ENCODE assay signal across 8 cellular contexts in the genomic region with DNA sequence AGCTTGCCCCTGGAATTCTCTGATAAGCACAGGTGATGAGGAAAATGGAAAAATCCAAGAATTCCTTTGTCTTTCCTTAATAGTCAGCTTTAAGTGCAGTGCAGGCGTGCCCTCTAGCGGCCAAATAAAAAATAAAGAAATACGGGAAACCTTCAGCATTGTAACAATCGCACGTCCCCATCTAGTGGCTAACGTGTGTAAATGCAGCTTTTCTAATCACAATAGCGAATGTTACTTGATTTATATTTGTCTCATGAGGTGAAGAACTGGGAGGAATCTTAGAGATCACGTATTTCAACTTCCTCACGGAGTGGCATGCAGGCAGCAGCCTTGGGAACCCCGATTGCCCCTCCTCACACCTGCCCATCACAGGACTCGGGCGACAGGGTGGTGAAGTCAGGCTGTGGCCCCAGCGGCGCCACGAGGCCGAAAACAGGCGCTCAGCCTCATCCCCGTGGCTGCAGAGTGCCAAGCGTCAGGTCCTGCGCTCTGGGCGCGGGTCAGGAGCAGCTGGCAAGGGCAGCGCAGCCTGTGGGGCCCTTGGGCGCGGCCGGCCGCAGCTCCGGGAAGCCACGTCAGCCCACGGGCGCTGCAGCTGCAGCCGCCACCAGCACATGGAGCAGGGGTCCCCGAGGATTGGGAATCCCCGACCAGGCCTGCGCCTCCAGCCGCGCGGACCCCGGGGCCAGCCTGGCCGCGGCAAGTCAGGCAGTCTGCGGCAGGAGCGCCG. TPM values are rescaled to one million over a fixed set of nuclear protein-coding genes. Genes with fewer than 3 reads are reported as not detected.
DNase-seq lines count a peak whose midpoint lies in the region; ATAC-seq, FAIRE-seq and TF ChIP-seq lines count a peak whose summit lies in the region.
"Not testable (repeated sequence)": the region's sequence is repeated elsewhere in the genome, so short reads cannot be mapped to it uniquely, and the experiment has no call there.

No MANE protein-coding gene starts in this region.

- not testable (repeated sequence) for H3K36me3 ChIP-seq in SK-N-MC (ENCODE audit: insufficient read depth, low read length); esophagus squamous epithelium; lung (ENCODE audit: control insufficient read depth in 2 of 2, insufficient read depth in 2 of 2, low read length in 2 of 2)

- TF ChIP-seq POLR2A in A549 (IDR thresholded peaks at IDR 0.05; ENCODE audit: low read length): peak; percentile 19; the same call in 1 of the 2 replicates
- TF ChIP-seq POLR2A in esophagus squamous epithelium (IDR thresholded peaks at IDR 0.05): not testable (repeated sequence)

- not testable (repeated sequence) for H3K36me3 Mint-ChIP-seq in activated naive CD4-positive, alpha-beta T cell treated with anti-CD3 and anti-CD28 coated beads for 36 hours (ENCODE audit: low read depth)

- H3K9ac ChIP-seq in SK-N-MC (ENCODE audit: insufficient read length): peak overlapping the region; percentile 41

- TF ChIP-seq CTCF in A549 (IDR thresholded peaks at IDR 0.05) (peak; percentile 96), esophagus squamous epithelium (IDR thresholded peaks at IDR 0.05) (peak; percentile 82 to 99 (median 97)), lung (IDR thresholded peaks at IDR 0.05; ENCODE audit: control extremely low read depth, extremely low read depth) (peak; percentile 90)

- H3K27ac ChIP-seq in A549 (peak overlapping the region; percentile 90 to 93), esophagus squamous epithelium (peak overlapping the region; percentile 91 to 96 (median 94)), lung (ENCODE audit: low read depth in 1 of 2, low read length in 1 of 2) (peak overlapping the region; percentile 89 to 94)
- not testable (repeated sequence) for H3K27ac ChIP-seq in SK-N-MC

- ATAC-seq in A549 (peak; percentile 64 to 70), GM18519 (IDR thresholded peaks at IDR 0.05; ENCODE audit: low FRiP score, unreplicated experiment) (peak; percentile 35), HG03175 (IDR thresholded peaks at IDR 0.05; ENCODE audit: unreplicated experiment) (peak; percentile 48), lung (ENCODE audit: insufficient read depth, low FRiP score) (peak; percentile 93)

- FAIRE-seq in A549 (lab: Jason Lieb, UNC): not testable (repeated sequence)

- H3K27me3 ChIP-seq in esophagus squamous epithelium; lung (ENCODE audit: control insufficient read depth, insufficient read depth): not testable (repeated sequence)

- H3K4me1 ChIP-seq in A549; esophagus squamous epithelium; lung (ENCODE audit: control insufficient read depth in 2 of 2, insufficient read depth in 2 of 2, low read length in 2 of 2): not testable (repeated sequence)

- TF ChIP-seq EP300 in A549 (IDR thresholded peaks at IDR 0.05): not testable (repeated sequence)

- POLR2A ChIA-PET in A549 (lab: Yijun Ruan, JAX): interaction anchor here (0.6 to 1.7 kb wide), 3 partner anchors 130 to 296 kb away, joined by 3 to 6 read pairs (median 3); partner anchors contain the start of genes ANKRD39 and CNNM3

- H3K27me3 Mint-ChIP-seq in activated naive CD4-positive, alpha-beta T cell treated with anti-CD3 and anti-CD28 coated beads for 36 hours (ENCODE audit: low read depth): not testable (repeated sequence)

- H3K9me3 Mint-ChIP-seq in activated naive CD4-positive, alpha-beta T cell treated with anti-CD3 and anti-CD28 coated beads for 36 hours: not testable (repeated sequence)

- CTCF ChIA-PET in A549 (lab: Yijun Ruan, JAX): interaction anchor here (0.6 to 2.8 kb wide), 46 partner anchors 9 to 705 kb away, joined by 3 to 20 read pairs (median 4); partner anchors contain the start of genes ANKRD39 and CNNM3
- CTCF ChIA-PET in activated naive CD4-positive, alpha-beta T cell treated with anti-CD3 and anti-CD28 coated beads for 36 hours (lab: Charles Lee): interaction anchor here (0.6 to 2.4 kb wide), 19 partner anchors 17 to 303 kb away, joined by 3 to 25 read pairs (median 4); partner anchors contain the start of gene ANKRD39

- intact Hi-C loops in activated naive CD4-positive, alpha-beta T cell treated with anti-CD3 and anti-CD28 coated beads for 36 hours (cut with micrococcal nuclease): loop anchor here (1.0 to 5.0 kb wide), 5 partner anchors 100 to 350 kb away; partner anchors contain the start of genes ANKRD39, CNNM3 and CNNM4
- intact Hi-C loops in esophagus squamous epithelium (cut with DNase I): not testable (repeated sequence)

- peak; percentile 85 to 91 for TF ChIP-seq RAD21 in A549 (conservative IDR thresholded peaks at IDR 0.05 in 1 of 2, IDR thresholded peaks at IDR 0.05 in 1 of 2)

- under 1% methylated on average over 13 of the region's 44 CpGs for WGBS in A549 (ENCODE audit: missing lambda C conversion rate)
- WGBS in esophagus squamous epithelium, 2 donors: 0% methylated on average over 12 to 18 of the region's 44 CpGs
- 0 to 1% methylated on average over 24 to 42 of the region's 44 CpGs for WGBS in lung, 2 donors

- H3K27ac Mint-ChIP-seq in activated naive CD4-positive, alpha-beta T cell treated with anti-CD3 and anti-CD28 coated beads for 36 hours: peak overlapping the region; percentile 95

- H3K9me3 ChIP-seq in A549; SK-N-MC (ENCODE audit: low read depth, low read length); esophagus squamous epithelium; lung (ENCODE audit: control insufficient read depth in 2 of 2, insufficient read depth in 1 of 2, low read length in 1 of 2): not testable (repeated sequence)

- H3K4me2 ChIP-seq in A549: peak overlapping the region; percentile 73

- DNase-seq in A549 (ENCODE audit: low read depth in 1 of 2, low spot score in 1 of 2) (peak in 1 of 2 experiments; percentile 72), lung (ENCODE audit: low spot score) (peak; percentile 75)
- not testable (repeated sequence) for DNase-seq in SK-N-MC (ENCODE audit: low read depth, low spot score); esophagus squamous epithelium (lab: John Stamatoyannopoulos, UW)
- DNase-seq in activated naive CD4-positive, alpha-beta T cell treated with anti-CD3 and anti-CD28 coated beads for 36 hours: peak; percentile 73
- peak; percentile 26 to 62 (median 27) for DNase-seq in stimulated activated CD4-positive, alpha-beta T cell treated with anti-CD3 and anti-CD28 coated beads, Interleukin-12 subunit alpha, Interleukin-12 subunit beta, amount 100 ng/mL, for 48 hours (ENCODE audit: low read depth in 2 of 3, low spot score in 1 of 3)

- H3K4me1 Mint-ChIP-seq in activated naive CD4-positive, alpha-beta T cell treated with anti-CD3 and anti-CD28 coated beads for 36 hours (ENCODE audit: low read depth): not testable (repeated sequence)

- peak overlapping the region; percentile 85 for H3K4me3 Mint-ChIP-seq in activated naive CD4-positive, alpha-beta T cell treated with anti-CD3 and anti-CD28 coated beads for 36 hours

- H3K4me3 ChIP-seq in A549: peak overlapping the region; percentile 66
- peak overlapping the region; percentile 86 for H3K4me3 ChIP-seq in SK-N-MC
- H3K4me3 ChIP-seq in esophagus squamous epithelium: peak overlapping the region; percentile 35 to 87 (median 70)
- H3K4me3 ChIP-seq in lung: peak overlapping the region; percentile 60

TF ChIP-seq in A549, 52 proteins besides CTCF, POLR2A, EP300 and RAD21:
- TF ChIP-seq MAX (IDR thresholded peaks at IDR 0.05): peak; percentile 6; the same call in 1 of the 2 replicates
- peak; percentile 92 for TF ChIP-seq KDM5A (IDR thresholded peaks at IDR 0.05)
- peak; percentile 70 for TF ChIP-seq SMC3 (IDR thresholded peaks at IDR 0.05)
TF ChIP-seq in A549: peak in this region for 3; not testable (repeated sequence) for 49.

RNA-seq across cellular contexts. Expression of gene ANKRD36, which starts 0.5 kb away (rescaled TPM):
- polyA plus RNA-seq in A549 (2011; rRNA removed): 10.1 and 15.0 TPM in 2 replicates
- polyA plus RNA-seq in A549 (2012; cell fraction: cytosol; rRNA removed): 2.9 and 3.5 TPM in 2 replicates
- polyA plus RNA-seq in A549 (2012; cell fraction: nucleus; rRNA removed): 6.9 and 11.0 TPM in 2 replicates
- 4.5 to 6.2 TPM (median 5.6 TPM) in 3 replicates for polyA plus RNA-seq in A549 (2017; fragmentation: RNase III; extraction: RNeasy Plus Mini Kit Qiagen cat#74134 plus additional on column Dnase treatment)
- polyA minus RNA-seq in A549 (2011; rRNA and poly(A)+ RNA removed): 55.6 and 56.2 TPM in 2 replicates
- 10 to 100 TPM; 21.0 to 23.0 TPM for total RNA-seq in activated naive CD4-positive, alpha-beta T cell treated with anti-CD3 and anti-CD28 coated beads for 36 hours
- 10 to 100 TPM in 1 of 4 donors, 1 to 10 TPM in 3; 4.7 to 25.7 (median 8.5) TPM for total RNA-seq in esophagus squamous epithelium
- 10 to 100 TPM; 23.8 to 96.4 TPM for total RNA-seq in lung
- polyA plus RNA-seq in lung: 1 to 10 TPM; 1.5 to 8.5 TPM

RNA-seq across cellular contexts. Expression of gene FAHD2B, which starts 17.8 kb away (rescaled TPM):
- polyA plus RNA-seq in A549 (2011; rRNA removed): 11.9 and 14.5 TPM in 2 replicates
- polyA plus RNA-seq in A549 (2012; cell fraction: cytosol; rRNA removed): 12.7 and 15.7 TPM in 2 replicates
- polyA plus RNA-seq in A549 (2012; cell fraction: nucleus; rRNA removed): 20.4 and 21.4 TPM in 2 replicates
- 9.2 to 11.6 TPM (median 11.0 TPM) in 3 replicates for polyA plus RNA-seq in A549 (2017; fragmentation: RNase III; extraction: RNeasy Plus Mini Kit Qiagen cat#74134 plus additional on column Dnase treatment)
- polyA minus RNA-seq in A549 (2011; rRNA and poly(A)+ RNA removed): 19.0 and 22.7 TPM in 2 replicates
- 10 to 100 TPM; 26.1 to 28.1 TPM for total RNA-seq in activated naive CD4-positive, alpha-beta T cell treated with anti-CD3 and anti-CD28 coated beads for 36 hours
- 10 to 100 TPM in 1 of 4 donors, 1 to 10 TPM in 3; 1.4 to 11.1 (median 5.3) TPM for total RNA-seq in esophagus squamous epithelium
- 10 to 100 TPM; 12.1 to 14.4 TPM for total RNA-seq in lung
- polyA plus RNA-seq in lung: 1 to 10 TPM; 6.5 to 8.3 TPM

Comparison
In these comparisons a context has a peak if more than half of its experiments do, and no peak if none do; other contexts are left out.
1. ATAC-seq: peak in every context shown above with its lines; median percentile 93 in lung; 67 in A549; 48 in HG03175; 35 in GM18519.